8 cellular contexts compared by ENCODE assay signal in genomic region chr15:49145651-49146609, GRCh38. TPM values are rescaled to one million over a fixed set of nuclear protein-coding genes. Genes with fewer than 3 reads are reported as not detected.
DNase-seq lines count a peak whose midpoint lies in the region; ATAC-seq, FAIRE-seq and TF ChIP-seq lines count a peak whose summit lies in the region.

No MANE protein-coding gene starts in this region.

- 42 to 46% methylated on average over 3 of the region's 3 CpGs for WGBS in testis, 2 donors

- ATAC-seq in HG03354 (IDR thresholded peaks at IDR 0.05; ENCODE audit: poor library complexity, severe bottlenecking, unreplicated experiment), result no peak

- H4K20me1 ChIP-seq in astrocyte (ENCODE audit: insufficient read depth, low read length), result peaks cover 51% of the 10 kb centered on the region

- H2AFZ ChIP-seq in astrocyte (ENCODE audit: low read depth, low read length), result no peak overlapping the region

- peaks cover 93% of the 10 kb centered on the region for H3K79me2 ChIP-seq in astrocyte (ENCODE audit: insufficient read depth, low read length)

- H3K27ac Mint-ChIP-seq in astrocyte (ENCODE audit: unreplicated experiment), result no peak overlapping the region

- no peak for TF ChIP-seq POLR2A in testis (IDR thresholded peaks at IDR 0.05)

- peaks cover 9% of the 10 kb centered on the region for H3K4me1 Mint-ChIP-seq in astrocyte (ENCODE audit: low read depth, unreplicated experiment)

- DNase-seq in AG20443 (ENCODE audit: low spot score) (peak; percentile 44), GM03348 (ENCODE audit: low spot score) (peak; percentile 44), NCI-H446 (lab: John Stamatoyannopoulos, UW) (peak; percentile 25 to 63), astrocyte (ENCODE audit: low read depth) (peak; percentile 41), iPS-NIHi11 (ENCODE audit: low spot score) (peak; percentile 38), testis (peak; percentile 61), HK-2 (ENCODE audit: unreplicated experiment) (no peak)

- H3K27ac ChIP-seq in astrocyte (ENCODE audit: low read depth, low read length) (peak overlapping the region; percentile 1), testis (no peak overlapping the region)

- H3K27me3 ChIP-seq in astrocyte (ENCODE audit: insufficient read depth, low read length), result no peaks in the 10 kb centered on the region
- no peaks in the 10 kb centered on the region for H3K27me3 ChIP-seq in testis

- FAIRE-seq in astrocyte (lab: Jason Lieb, UNC), result no peak

- peaks cover 5% of the 10 kb centered on the region for H3K36me3 Mint-ChIP-seq in astrocyte (ENCODE audit: low read depth, unreplicated experiment)

- H3K4me3 ChIP-seq in astrocyte (ENCODE audit: insufficient read depth, low read depth, low read length) (no peak overlapping the region), testis (no peak overlapping the region)

- H3K9me3 ChIP-seq in astrocyte (ENCODE audit: insufficient read depth, low read depth, low read length) (no peaks in the 10 kb centered on the region), testis (no peaks in the 10 kb centered on the region)

- intact Hi-C loops in testis (cut with DNase I; ENCODE audit: low total_unique reads), result no loop called here

- no peaks in the 10 kb centered on the region for H3K27me3 Mint-ChIP-seq in astrocyte (ENCODE audit: low read depth, unreplicated experiment)

- TF ChIP-seq CTCF in astrocyte (IDR thresholded peaks at IDR 0.05; ENCODE audit: insufficient read depth, low read depth, low read length) (peak; percentile 88), testis (IDR thresholded peaks at IDR 0.05) (peak; percentile 8 to 50 (median 49))

- H3K4me1 ChIP-seq in astrocyte (ENCODE audit: insufficient read depth, low read length) (no peaks in the 10 kb centered on the region), testis (no peaks in the 10 kb centered on the region)

- H3K9me3 Mint-ChIP-seq in astrocyte (ENCODE audit: unreplicated experiment), result no peaks in the 10 kb centered on the region

- H3K4me2 ChIP-seq in astrocyte (ENCODE audit: low read length), result no peak overlapping the region

- no peak overlapping the region for H3K4me3 Mint-ChIP-seq in astrocyte (ENCODE audit: unreplicated experiment)

- H3K9ac ChIP-seq in astrocyte (ENCODE audit: low read length), result peak overlapping the region; percentile 5

- H3K36me3 ChIP-seq in astrocyte (ENCODE audit: insufficient read depth, low read length) (peaks cover 30% of the 10 kb centered on the region), testis (ENCODE audit: low read depth, missing control alignments) (no peaks in the 10 kb centered on the region)

RNA-seq across cellular contexts. Expression of gene COPS2, which starts 9.5 kb away (rescaled TPM):
- 94.3 and 99.2 TPM in 2 replicates for total RNA-seq in astrocyte
- total RNA-seq in testis, result 10 to 100 TPM; 62.4 to 65.0 TPM
- polyA plus RNA-seq in testis (ENCODE audit: insufficient read depth, low read depth, low replicate concordance), result 55.4 TPM

RNA-seq across cellular contexts. Expression of gene GALK2, which starts 24.1 kb away (rescaled TPM):
- total RNA-seq in astrocyte, result 19.0 and 21.4 TPM in 2 replicates
- 10 to 100 TPM; 25.6 to 29.9 TPM for total RNA-seq in testis
- 21.8 TPM for polyA plus RNA-seq in testis (ENCODE audit: insufficient read depth, low read depth, low replicate concordance)
